ENCODE assay signal across 15 cellular contexts in the genomic region with DNA sequence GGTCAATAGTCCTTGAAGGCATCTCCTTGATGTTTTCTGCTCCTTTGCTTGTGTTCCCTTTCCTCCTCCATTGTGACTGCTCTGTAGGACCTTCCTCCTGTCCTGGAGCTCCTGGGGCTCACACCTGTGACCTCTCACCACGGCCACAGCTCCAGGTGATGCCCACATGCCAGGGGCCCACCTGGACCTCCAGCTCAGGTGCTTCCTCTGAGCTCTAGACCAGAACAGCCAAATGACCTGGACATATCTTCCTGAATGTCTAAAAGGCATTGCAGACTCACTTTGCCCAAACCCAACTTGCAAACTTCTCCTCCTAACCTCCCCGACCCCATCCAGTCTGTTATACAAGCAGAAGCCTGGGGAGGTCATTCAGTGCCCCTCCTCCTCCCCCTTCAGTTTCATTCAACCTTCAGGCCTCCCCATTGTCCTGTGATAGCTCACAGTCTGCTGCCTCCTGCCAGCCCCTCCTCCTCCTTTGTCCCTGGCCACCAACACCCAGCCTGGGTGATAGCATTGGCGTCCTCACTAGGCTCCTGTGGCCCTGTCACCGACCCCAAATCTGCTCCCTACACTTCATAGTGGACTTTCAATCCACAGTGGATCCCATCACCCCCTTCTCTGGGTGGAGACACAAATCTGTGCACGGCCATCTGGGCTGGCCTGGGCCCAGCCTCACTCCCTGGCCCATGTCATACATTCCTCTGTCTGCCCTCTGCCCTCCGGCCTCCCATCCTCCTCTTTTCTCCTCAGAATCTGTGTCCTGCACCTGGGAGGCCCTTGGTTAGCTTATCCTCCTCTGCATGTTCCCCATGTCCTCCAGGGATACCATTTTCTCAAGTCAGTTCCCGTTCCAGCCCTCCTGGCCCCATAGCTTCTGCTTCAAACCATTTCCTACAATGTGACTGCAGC.
DNase-seq lines count a peak whose midpoint lies in the region; ATAC-seq and TF ChIP-seq lines count a peak whose summit lies in the region.
"Had no signal": no experiment of that assay in that cellular context is flagged by ENCODE, and none has a peak within 500 bp of the region (broad histone marks: within the 10 kb centered on the region; RNA-seq: fewer than 3 reads in every experiment).

No MANE protein-coding gene starts in this region.

- H3K36me3 Mint-ChIP-seq in CD14-positive monocyte (no peaks in the 10 kb centered on the region), chondrocyte (ENCODE audit: low read depth) (peaks cover 2% of the 10 kb centered on the region), neural progenitor cell (no peaks in the 10 kb centered on the region)

- H3K36me3 ChIP-seq in neural progenitor cell = no peaks in the 10 kb centered on the region

- H3K4me1 ChIP-seq in neural progenitor cell = peaks cover 12% of the 10 kb centered on the region

- no peaks in the 10 kb centered on the region for H3K27me3 ChIP-seq in neural progenitor cell

- peaks cover 7% of the 10 kb centered on the region for H3F3A ChIP-seq in neural progenitor cell (ENCODE audit: low read depth)

- no peaks in the 10 kb centered on the region for H3K9me3 ChIP-seq in neural progenitor cell (ENCODE audit: low read depth)

- no peak overlapping the region for H3K9ac ChIP-seq in neural progenitor cell

- DNase-seq in CD14-positive monocyte (ENCODE audit: low spot score) (peak; percentile 18), chondrocyte (ENCODE audit: low spot score) (peak; percentile 35), neural progenitor cell (ENCODE audit: low spot score) (peak; percentile 35), UCSD-AML1 (lab: John Stamatoyannopoulos, UW; ENCODE audit: unreplicated experiment) (no peak), NCI-H1105 (lab: John Stamatoyannopoulos, UW) (no peak)
- peak; percentile 11 for DNase-seq in stimulated activated CD8-positive, alpha-beta memory T cell treated with anti-CD3 and anti-CD28 coated beads, Interleukin-4, amount 100 ng/mL, for 48 hours
- DNase-seq: GF-D8, HFFc6, KG1, NCI-H1436 treated with DMSO at 0.1 percent for 48 hours, NCI-H2081 treated with DMSO at 0.1 percent for 48 hours, NCI-H524, PC-9 had no signal

- no peak for ATAC-seq in GM19035 (IDR thresholded peaks at IDR 0.05; ENCODE audit: unreplicated experiment)

- H3K4me3 Mint-ChIP-seq in CD14-positive monocyte (no peak overlapping the region), chondrocyte (ENCODE audit: unreplicated experiment) (no peak overlapping the region), neural progenitor cell (no peak overlapping the region)
- H3K4me3 Mint-ChIP-seq: HFFc6 had no signal

- peaks cover 2% of the 10 kb centered on the region for H3K4me1 Mint-ChIP-seq in CD14-positive monocyte
- peaks cover 3% of the 10 kb centered on the region for H3K4me1 Mint-ChIP-seq in chondrocyte (ENCODE audit: low read depth)
- H3K4me1 Mint-ChIP-seq in neural progenitor cell = peaks cover 14% of the 10 kb centered on the region

- H3K27ac ChIP-seq in neural progenitor cell = no peak overlapping the region
- H3K27ac ChIP-seq: C4-2B, PC-9 had no signal

- H3K27me3 Mint-ChIP-seq in CD14-positive monocyte (ENCODE audit: low read depth in 3 of 3) (peaks cover 2 to 23% (median 19%) of the 10 kb centered on the region in 3 donors), chondrocyte (ENCODE audit: low read depth) (peaks cover 19% of the 10 kb centered on the region), neural progenitor cell (ENCODE audit: insufficient read depth, low read depth) (peaks cover 13% of the 10 kb centered on the region)

- H4K20me1 ChIP-seq in neural progenitor cell (ENCODE audit: low read depth) = no peaks in the 10 kb centered on the region

- H3K27ac Mint-ChIP-seq in CD14-positive monocyte = no peak overlapping the region
- no peak overlapping the region for H3K27ac Mint-ChIP-seq in chondrocyte (ENCODE audit: unreplicated experiment)
- H3K27ac Mint-ChIP-seq in neural progenitor cell = no peak overlapping the region
- H3K27ac Mint-ChIP-seq: HFFc6 had no signal

- TF ChIP-seq CTCF in CD14-positive monocyte (IDR thresholded peaks at IDR 0.05) (no peak), chondrocyte (IDR thresholded peaks at IDR 0.05) (no peak), neural progenitor cell (IDR thresholded peaks at IDR 0.05) (no peak)

- H3K9me3 Mint-ChIP-seq in CD14-positive monocyte (peaks cover 11 to 44% (median 28%) of the 10 kb centered on the region in 7 donors), chondrocyte (ENCODE audit: low read depth) (peaks cover 29% of the 10 kb centered on the region), neural progenitor cell (peaks cover 26% of the 10 kb centered on the region)

- intact Hi-C loops in CD14-positive monocyte (cut with micrococcal nuclease) = no loop called here

- H2AFZ ChIP-seq in neural progenitor cell (replicated peaks) = no peak overlapping the region
- H2AFZ ChIP-seq: PC-9 had no signal

- H3K4me3 ChIP-seq in neural progenitor cell = no peak overlapping the region
- H3K4me3 ChIP-seq: PC-9 had no signal

- no peaks in the 10 kb centered on the region for H3K79me2 ChIP-seq in neural progenitor cell (ENCODE audit: low read depth)

- H3K4me2 ChIP-seq in neural progenitor cell = peak overlapping the region; percentile 17
- H3K4me2 ChIP-seq: PC-9 had no signal

Comparison
In these comparisons a context has a peak if more than half of its experiments do, and no peak if none do; other contexts are left out.
1. DNase-seq: peak in CD14-positive monocyte (single experiment), chondrocyte (single experiment), neural progenitor cell (single experiment) and stimulated activated CD8-positive, alpha-beta memory T cell treated with anti-CD3 and anti-CD28 coated beads, Interleukin-4, amount 100 ng/mL, for 48 hours (single experiment); none in UCSD-AML1 (single experiment) and NCI-H1105 (single experiment).